Comparison of ENCODE assay signal across 20 cellular contexts in genomic region chr3:149538371-149538770, GRCh38.
A peak's percentile ranks its signal among the peaks of the same experiment; 100 is the strongest.
DNase-seq lines count a peak whose midpoint lies in the region; ATAC-seq, FAIRE-seq and TF ChIP-seq lines count a peak whose summit lies in the region.
"Had no signal": no experiment of that assay in that cellular context is flagged by ENCODE, and none has a peak within 500 bp of the region (broad histone marks: within the 10 kb centered on the region; RNA-seq: fewer than 3 reads in every experiment).

No MANE protein-coding gene starts in this region.

- no peak overlapping the region for H3K9ac ChIP-seq in mesenchymal stem cell (ENCODE audit: low read length)
- H3K9ac ChIP-seq: BLaER1 treated with 17β-estradiol and CSF1 and Interleukin-3, amounts not matched to agents 10 nM and 100 nM had no signal

- no peak overlapping the region for H2BK5ac ChIP-seq in mesenchymal stem cell (ENCODE audit: low read depth, low read length, poor library complexity, severe bottlenecking)

- H3K4ac ChIP-seq in mesenchymal stem cell (ENCODE audit: low read depth in 1 of 2, low read length in 2 of 2), result no peak overlapping the region

- TF ChIP-seq RAD21 in A549 (conservative IDR thresholded peaks at IDR 0.05 in 1 of 2, IDR thresholded peaks at IDR 0.05 in 1 of 2), result no peak

- H3K27me3 ChIP-seq in Panc1 (ENCODE audit: control insufficient read depth, insufficient read depth, low read length) (no peaks in the 10 kb centered on the region), mesenchymal stem cell (ENCODE audit: control insufficient read depth in 1 of 2, insufficient read depth in 1 of 2, low read length in 2 of 2) (no peaks in the 10 kb centered on the region), osteoblast (ENCODE audit: insufficient read depth, low read length) (no peaks in the 10 kb centered on the region)
- H3K27me3 ChIP-seq: BLaER1 treated with 17β-estradiol and CSF1 and Interleukin-3, amounts not matched to agents 10 nM and 100 nM had no signal

- TF ChIP-seq CTCF in A549 (IDR thresholded peaks at IDR 0.05) (no peak), Panc1 (IDR thresholded peaks at IDR 0.05) (no peak), osteoblast (IDR thresholded peaks at IDR 0.05; ENCODE audit: extremely low read depth, low read depth, low read length) (no peak)

- TF ChIP-seq POLR2A in A549 (IDR thresholded peaks at IDR 0.05; ENCODE audit: low read length), result no peak

- no peak overlapping the region for H3K23ac ChIP-seq in mesenchymal stem cell (ENCODE audit: low read length in 2 of 2)

- TF ChIP-seq EP300 in A549 (IDR thresholded peaks at IDR 0.05), result no peak

- H3K18ac ChIP-seq in mesenchymal stem cell (ENCODE audit: low read depth in 1 of 2, low read length in 2 of 2), result no peak overlapping the region

- no peak overlapping the region for H3K4me3 Mint-ChIP-seq in activated T-cell treated with anti-CD3 and anti-CD28 coated beads, Interleukin-2, amount 50 U/mL, for 4 hours
- H3K4me3 Mint-ChIP-seq: CD4-positive, alpha-beta T cell; IgD-negative memory B cell had no signal

- H3K4me1 Mint-ChIP-seq in activated T-cell treated with anti-CD3 and anti-CD28 coated beads, Interleukin-2, amount 50 U/mL, for 4 hours (ENCODE audit: low read depth), result no peaks in the 10 kb centered on the region

- no TSS peak for BruUV-seq in Panc1 (replicated peaks; lab: Mats Ljungman, UMichigan)

- H2AFZ ChIP-seq in mesenchymal stem cell (ENCODE audit: low read depth, low read length), result no peak overlapping the region
- H2AFZ ChIP-seq in osteoblast (ENCODE audit: low read length), result no peak overlapping the region

- no peak overlapping the region for H2AK5ac ChIP-seq in mesenchymal stem cell (ENCODE audit: low read length, severe bottlenecking)

- peaks cover 100% of the 10 kb centered on the region for H3K4me1 ChIP-seq in A549
- peaks cover 100% of the 10 kb centered on the region for H3K4me1 ChIP-seq in Panc1 (ENCODE audit: control insufficient read depth, insufficient read depth, low read length)
- H3K4me1 ChIP-seq in mesenchymal stem cell (ENCODE audit: control insufficient read depth, insufficient read depth, low read depth, low read length), result peaks cover 14% of the 10 kb centered on the region
- peaks cover 82% of the 10 kb centered on the region for H3K4me1 ChIP-seq in osteoblast (ENCODE audit: insufficient read depth, low read length)
- H3K4me1 ChIP-seq: BLaER1 treated with 17β-estradiol and CSF1 and Interleukin-3, amounts not matched to agents 10 nM and 100 nM had no signal

- in situ Hi-C loops in Panc1 (cut with HindIII; ENCODE audit: low pct_unique_long_range_greater_than_20kb, low sequenced_read_pairs), result no loop called here

- no peaks in the 10 kb centered on the region for H3K36me3 Mint-ChIP-seq in activated T-cell treated with anti-CD3 and anti-CD28 coated beads, Interleukin-2, amount 50 U/mL, for 4 hours (ENCODE audit: insufficient read depth)
- H3K36me3 Mint-ChIP-seq: IgD-negative memory B cell had no signal

- H4K91ac ChIP-seq in mesenchymal stem cell (ENCODE audit: low read length), result no peak overlapping the region

- peaks cover 11% of the 10 kb centered on the region; the same call in 1 of the 2 replicates for H3K36me3 ChIP-seq in Panc1 (ENCODE audit: control insufficient read depth, insufficient read depth, low read length)
- peaks cover 0 to 52% of the 10 kb centered on the region in 2 experiments for H3K36me3 ChIP-seq in mesenchymal stem cell (ENCODE audit: control insufficient read depth in 1 of 2, insufficient read depth in 2 of 2, low read depth in 1 of 2, low read length in 2 of 2)
- peaks cover 20% of the 10 kb centered on the region for H3K36me3 ChIP-seq in osteoblast (ENCODE audit: insufficient read depth, low read length)
- H3K36me3 ChIP-seq: BLaER1 treated with 17β-estradiol and CSF1 and Interleukin-3, amounts not matched to agents 10 nM and 100 nM had no signal

- intact Hi-C loops in Panc1 (cut with micrococcal nuclease; ENCODE audit: unreplicated experiment), result loop anchor here (10.0 kb wide), 1 partner anchor 176 kb away; no protein-coding TSS in a partner anchor

- H3K4me3 ChIP-seq in A549, result no peak overlapping the region
- no peak overlapping the region for H3K4me3 ChIP-seq in Panc1 (ENCODE audit: low read depth in 2 of 2, low read length in 2 of 2)
- no peak overlapping the region for H3K4me3 ChIP-seq in mesenchymal stem cell (ENCODE audit: insufficient read depth in 1 of 2, low read depth in 1 of 2, low read length in 2 of 2)
- no peak overlapping the region for H3K4me3 ChIP-seq in osteoblast (ENCODE audit: insufficient read depth, low read length)
- H3K4me3 ChIP-seq: BLaER1 treated with 17β-estradiol and CSF1 and Interleukin-3, amounts not matched to agents 10 nM and 100 nM had no signal

- 97% methylated on average over 1 of the region's 1 CpG for WGBS in A549 (ENCODE audit: missing lambda C conversion rate)
- WGBS in mesenchymal stem cell, result 33% methylated on average over 1 of the region's 1 CpG

- no peak overlapping the region for H3K14ac ChIP-seq in mesenchymal stem cell (ENCODE audit: low read length in 2 of 2)

- H3K4me2 ChIP-seq in A549 (peak overlapping the region; percentile 90), mesenchymal stem cell (ENCODE audit: low read length, poor library complexity, severe bottlenecking) (no peak overlapping the region), osteoblast (ENCODE audit: insufficient read depth, low read length) (no peak overlapping the region)
- H3K4me2 ChIP-seq: BLaER1 treated with 17β-estradiol and CSF1 and Interleukin-3, amounts not matched to agents 10 nM and 100 nM had no signal

- POLR2A ChIA-PET in A549 (lab: Yijun Ruan, JAX), result no interaction called here
- POLR2A ChIA-PET in Panc1 (lab: Charles Lee), result no interaction called here

- no peak overlapping the region for H2BK15ac ChIP-seq in mesenchymal stem cell (ENCODE audit: low read depth, poor library complexity, severe bottlenecking)

- no peak for FAIRE-seq in A549 (lab: Jason Lieb, UNC)
- FAIRE-seq: D721Med, G401.6, GM12892 had no signal

- no peaks in the 10 kb centered on the region for H3K9me3 Mint-ChIP-seq in activated T-cell treated with anti-CD3 and anti-CD28 coated beads, Interleukin-2, amount 50 U/mL, for 4 hours
- H3K9me3 Mint-ChIP-seq: CD4-positive, alpha-beta T cell; IgD-negative memory B cell had no signal

- H2BK12ac ChIP-seq in mesenchymal stem cell (ENCODE audit: low read length in 2 of 2), result no peak overlapping the region

- CTCF ChIA-PET in A549 (lab: Yijun Ruan, JAX), result no interaction called here
- CTCF ChIA-PET in Panc1 (lab: Charles Lee), result no interaction called here

- peaks cover 77% of the 10 kb centered on the region for H3K79me2 ChIP-seq in osteoblast (ENCODE audit: insufficient read depth, low read length)

- peak overlapping the region; percentile 84 to 93 for H3K27ac ChIP-seq in A549
- peak overlapping the region; percentile 100 for H3K27ac ChIP-seq in Panc1 (ENCODE audit: low read length)
- peak overlapping the region; percentile 3 for H3K27ac ChIP-seq in mesenchymal stem cell (ENCODE audit: low read length, poor library complexity, severe bottlenecking)
- H3K27ac ChIP-seq in osteoblast (ENCODE audit: low read depth, low read length), result peak overlapping the region; percentile 15
- H3K27ac ChIP-seq: BLaER1 treated with 17β-estradiol and CSF1 and Interleukin-3, amounts not matched to agents 10 nM and 100 nM had no signal

- DNase-seq in A549 (ENCODE audit: low read depth in 1 of 2, low spot score in 1 of 2) (no peak), Panc1 (ENCODE audit: low read depth, low spot score) (no peak), mesenchymal stem cell (no peak), osteoblast (ENCODE audit: insufficient read length, low spot score, missing footprints) (no peak), NCI-H2029 treated with DMSO at 0.1 percent for 48 hours (lab: John Stamatoyannopoulos, UW) (no peak)
- no peak for DNase-seq in activated T-cell treated with anti-CD3 and anti-CD28 coated beads, Interleukin-2, amount 50 U/mL, for 4 hours
- DNase-seq: 8988T; ACHN; CD4-positive, alpha-beta T cell; DMS153; DMS79 treated with DMSO at 0.1 percent for 48 hours; EL; H7 had no signal

- ATAC-seq in A549 (no peak), Panc1 (no peak), GM18520 (IDR thresholded peaks at IDR 0.05; ENCODE audit: unreplicated experiment) (no peak), GM21367 (IDR thresholded peaks at IDR 0.05; ENCODE audit: unreplicated experiment) (no peak)
- no peak for ATAC-seq in activated T-cell treated with anti-CD3 and anti-CD28 coated beads, Interleukin-2, amount 50 U/mL, for 4 hours

- no peak overlapping the region for H2BK120ac ChIP-seq in mesenchymal stem cell (ENCODE audit: low read depth, low read length)

- no peak overlapping the region for H4K8ac ChIP-seq in mesenchymal stem cell (ENCODE audit: low read length)

- no peaks in the 10 kb centered on the region for H3K79me1 ChIP-seq in mesenchymal stem cell (replicated peaks; ENCODE audit: low read length, poor library complexity, severe bottlenecking)

- H3K27me3 Mint-ChIP-seq in activated T-cell treated with anti-CD3 and anti-CD28 coated beads, Interleukin-2, amount 50 U/mL, for 4 hours (ENCODE audit: low read depth), result no peaks in the 10 kb centered on the region
- H3K27me3 Mint-ChIP-seq: CD4-positive, alpha-beta T cell had no signal

- no peaks in the 10 kb centered on the region for H3K9me3 ChIP-seq in A549
- H3K9me3 ChIP-seq in Panc1 (ENCODE audit: control insufficient read depth, insufficient read depth, low read depth, low read length), result no peaks in the 10 kb centered on the region
- no peaks in the 10 kb centered on the region for H3K9me3 ChIP-seq in mesenchymal stem cell (ENCODE audit: control insufficient read depth, low read length)
- no peaks in the 10 kb centered on the region for H3K9me3 ChIP-seq in osteoblast (ENCODE audit: low read depth, low read length)
- H3K9me3 ChIP-seq: BLaER1 treated with 17β-estradiol and CSF1 and Interleukin-3, amounts not matched to agents 10 nM and 100 nM had no signal

- H4K20me1 ChIP-seq in osteoblast (ENCODE audit: insufficient read depth, low read length), result no peaks in the 10 kb centered on the region
- H4K20me1 ChIP-seq: BLaER1 treated with 17β-estradiol and CSF1 and Interleukin-3, amounts not matched to agents 10 nM and 100 nM had no signal

TF ChIP-seq in A549, 52 proteins besides CTCF, POLR2A, EP300 and RAD21 (continues in another document):
- TF ChIP-seq BCL3 (IDR thresholded peaks at IDR 0.05), result no peak
- TF ChIP-seq KDM5A (IDR thresholded peaks at IDR 0.05), result no peak
- no peak for TF ChIP-seq BHLHE40 (IDR thresholded peaks at IDR 0.05; ENCODE audit: low read depth, low read length)
- TF ChIP-seq FOSL2 (IDR thresholded peaks at IDR 0.05), result no peak
- no peak for TF ChIP-seq FOSL2 (CRISPR knock-in tag; IDR thresholded peaks at IDR 0.05)
- no peak for TF ChIP-seq NFE2L2 (conservative IDR thresholded peaks at IDR 0.05; ENCODE audit: low read length)

Comparison
In these comparisons a context has a peak if more than half of its experiments do, and no peak if none do; other contexts are left out.
1. H3K27ac ChIP-seq: peak in every context shown above with its lines; median percentile 100 in Panc1; 88 in A549; 15 in osteoblast; 3 in mesenchymal stem cell.